22 cellular contexts compared by ENCODE assay signal in the genomic region with DNA sequence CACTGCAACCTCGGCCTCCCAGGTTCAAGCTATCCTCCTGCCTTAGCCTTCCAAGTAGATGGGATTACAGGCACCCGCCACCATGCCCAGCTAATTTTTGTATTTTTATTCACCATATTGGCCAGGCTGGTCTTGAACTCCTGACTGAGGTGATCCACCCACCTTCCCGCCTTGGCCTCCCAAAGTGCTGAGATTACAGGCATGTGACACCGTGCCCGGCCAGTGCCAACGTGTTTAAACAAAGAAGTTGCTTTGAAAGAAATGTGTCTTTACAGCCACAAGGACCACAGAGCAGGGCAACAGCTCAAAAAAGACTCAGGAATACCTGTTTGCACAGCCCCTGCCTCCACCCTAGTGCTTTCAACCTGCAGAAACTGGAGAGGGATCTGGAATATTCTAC. TPM values are rescaled to one million over a fixed set of nuclear protein-coding genes. Genes with fewer than 3 reads are reported as not detected.
"Had no signal": no experiment of that assay in that cellular context is flagged by ENCODE, and none has a peak within 500 bp of the region (broad histone marks: within the 10 kb centered on the region; RNA-seq: fewer than 3 reads in every experiment).

No MANE protein-coding gene starts in this region.

- H3K27me3 Mint-ChIP-seq: naive thymus-derived CD4-positive, alpha-beta T cell had no signal

- H3K4me1 ChIP-seq: left lung, lower lobe of right lung had no signal

- H3K9me3 Mint-ChIP-seq: immature natural killer cell; naive thymus-derived CD4-positive, alpha-beta T cell had no signal

- DNase-seq: dermis blood vessel endothelial cell; dorsolateral prefrontal cortex; effector CD4-positive, alpha-beta T cell; effector memory CD4-positive, alpha-beta T cell; foreskin keratinocyte; heart left ventricle; hypothalamus; immature natural killer cell; islet precursor cell; kidney; left cardiac atrium; left lung; left ventricle myocardium superior; lower lobe of right lung; mesenchymal stem cell; midbrain; naive thymus-derived CD4-positive, alpha-beta T cell had no signal

- H3K4me3 ChIP-seq: coronary artery, dorsolateral prefrontal cortex, esophagus muscularis mucosa, gastroesophageal sphincter, heart left ventricle, hepatocyte, left lung, lower lobe of right lung had no signal

- H3K9me3 ChIP-seq: esophagus muscularis mucosa, gastroesophageal sphincter, left lung, lower lobe of right lung had no signal

- H3K27ac ChIP-seq: coronary artery, dorsolateral prefrontal cortex, esophagus muscularis mucosa, foreskin keratinocyte, gastroesophageal sphincter, heart left ventricle, hepatocyte, left lung, lower lobe of right lung had no signal

- H3K79me2 ChIP-seq: hepatocyte had no signal

- H3K27me3 ChIP-seq: dorsolateral prefrontal cortex, esophagus muscularis mucosa, foreskin keratinocyte, gastroesophageal sphincter, heart left ventricle, hepatocyte, left lung had no signal

- ATAC-seq: foreskin keratinocyte; gastroesophageal sphincter; heart left ventricle; left cardiac atrium; left lung; left ventricle myocardium superior; lower lobe of right lung; naive thymus-derived CD4-positive, alpha-beta T cell had no signal

- H3K27ac Mint-ChIP-seq: immature natural killer cell; naive thymus-derived CD4-positive, alpha-beta T cell had no signal

- H3K4me1 Mint-ChIP-seq: immature natural killer cell; naive thymus-derived CD4-positive, alpha-beta T cell had no signal

- H3K4me2 ChIP-seq: hepatocyte had no signal

- H3K4me3 Mint-ChIP-seq: immature natural killer cell; naive thymus-derived CD4-positive, alpha-beta T cell had no signal

- H2AFZ ChIP-seq: hepatocyte had no signal

RNA-seq across cellular contexts. Expression of a gene that starts 41.3 kb away (rescaled TPM):
- total RNA-seq: mononuclear cell had no signal
